22 cellular contexts compared by ENCODE assay signal in genomic region chr13:107276936-107277335, GRCh38.
DNase-seq lines count a peak whose midpoint lies in the region; ATAC-seq and TF ChIP-seq lines count a peak whose summit lies in the region.
"Had no signal": no experiment of that assay in that cellular context is flagged by ENCODE, and none has a peak within 500 bp of the region (broad histone marks: within the 10 kb centered on the region; RNA-seq: fewer than 3 reads in every experiment).

No MANE protein-coding gene starts in this region.

- no TSS peak for BruUV-seq in A673 (replicated peaks; lab: Mats Ljungman, UMichigan)

- H3K4me1 ChIP-seq in A673 (ENCODE audit: insufficient read depth, low read length, poor library complexity, severe bottlenecking) (peaks cover 7% of the 10 kb centered on the region), SJSA1 (replicated peaks) (peaks cover 5% of the 10 kb centered on the region; the same call in 1 of the 2 replicates)

- no peak overlapping the region for H3K4me3 ChIP-seq in A673 (ENCODE audit: low read depth, low read length, poor library complexity, severe bottlenecking)
- no peak overlapping the region for H3K4me3 ChIP-seq in SJSA1
- no peak overlapping the region for H3K4me3 ChIP-seq in cardiac fibroblast (replicated peaks in 1 of 2; ENCODE audit: low read depth in 2 of 2, low read length in 2 of 2)
- H3K4me3 ChIP-seq in fibroblast of pulmonary artery (replicated peaks; ENCODE audit: low read depth, low read length): no peak overlapping the region

- intact Hi-C loops in A673 (cut with micrococcal nuclease; ENCODE audit: unreplicated experiment): no loop called here

- H3K36me3 ChIP-seq in A673 (ENCODE audit: insufficient read depth, low read length, poor library complexity, severe bottlenecking) (no peaks in the 10 kb centered on the region), SJSA1 (no peaks in the 10 kb centered on the region)

- ATAC-seq in HG02884 (IDR thresholded peaks at IDR 0.05; ENCODE audit: unreplicated experiment): no peak
- ATAC-seq in HG02938 (IDR thresholded peaks at IDR 0.05; ENCODE audit: unreplicated experiment): no peak
- no peak for ATAC-seq in GM18868 (IDR thresholded peaks at IDR 0.05; ENCODE audit: unreplicated experiment)

- CTCF ChIA-PET in A673 (lab: Charles Lee): no interaction called here

- H3K27ac ChIP-seq in A673 (ENCODE audit: low read depth, low read length, poor library complexity, severe bottlenecking): no peak overlapping the region
- peak overlapping the region; percentile 5; the same call in 1 of the 2 replicates for H3K27ac ChIP-seq in SJSA1
- H3K27ac ChIP-seq: 22Rv1, RWPE1 had no signal

- POLR2A ChIA-PET in A673 (lab: Charles Lee; ENCODE audit: low non-redundant PET): no interaction called here

- no peaks in the 10 kb centered on the region for H3K27me3 ChIP-seq in A673 (replicated peaks; ENCODE audit: insufficient read depth, low read depth, low read length, poor library complexity)
- H3K27me3 ChIP-seq in SJSA1 (replicated peaks): no peaks in the 10 kb centered on the region

- DNase-seq in A673 (ENCODE audit: low spot score): peak; percentile 65
- no peak for DNase-seq in SJSA1 (ENCODE audit: low read depth in 1 of 2, low spot score in 2 of 2)
- peak; percentile 5 to 23 for DNase-seq in cardiac fibroblast (ENCODE audit: low read depth in 2 of 2)
- peak; percentile 18 for DNase-seq in fibroblast of pulmonary artery (ENCODE audit: low read depth)
- DNase-seq in NCI-H1694 treated with DMSO at 0.1 percent for 48 hours (lab: John Stamatoyannopoulos, UW): no peak
- DNase-seq: EL; GF-D8; H7; HFFc6; NCI-H1105 treated with DMSO at 0.1 percent for 48 hours; NCI-H2081; NCI-H2171; NCI-H345; NCI-H524; NCI-H774; NK-92 treated with Interleukin-12 subunit alpha and Interleukin-12 subunit beta, amount 100 ng/mL, for 24 hours; SIG-M5 had no signal

- TF ChIP-seq CTCF in A673 (conservative IDR thresholded peaks at IDR 0.05; ENCODE audit: low read depth, low read length): no peak
- no peak for TF ChIP-seq CTCF in cardiac fibroblast (IDR thresholded peaks at IDR 0.05; ENCODE audit: low read depth, low read length)
- no peak for TF ChIP-seq CTCF in fibroblast of pulmonary artery (IDR thresholded peaks at IDR 0.05; ENCODE audit: low read length, missing control alignments)

- H3K9me3 ChIP-seq in A673 (ENCODE audit: low read depth, low read length, poor library complexity, severe bottlenecking) (no peaks in the 10 kb centered on the region), SJSA1 (replicated peaks) (no peaks in the 10 kb centered on the region; the same call in 1 of the 2 replicates)

Comparison
In these comparisons a context has a peak if more than half of its experiments do, and no peak if none do; other contexts are left out.
1. DNase-seq: peak in A673 (single experiment), cardiac fibroblast (2 of 2) and fibroblast of pulmonary artery (single experiment); none in SJSA1 (0 of 2) and NCI-H1694 treated with DMSO at 0.1 percent for 48 hours (single experiment).